In genomic region chr9:17802249-17802857, GRCh38 we compare ENCODE assay signal across 8 cellular contexts.
A peak's percentile ranks its signal among the peaks of the same experiment; 100 is the strongest.
DNase-seq lines count a peak whose midpoint lies in the region; ATAC-seq, FAIRE-seq and TF ChIP-seq lines count a peak whose summit lies in the region.

No MANE protein-coding gene starts in this region.

- ATAC-seq in HG03565 (IDR thresholded peaks at IDR 0.05; ENCODE audit: unreplicated experiment) = no peak

- no peaks in the 10 kb centered on the region for H3K27me3 ChIP-seq in PC-9 (ENCODE audit: insufficient read depth, low read depth)

- H4K20me1 ChIP-seq in PC-9 (ENCODE audit: insufficient read depth) = no peaks in the 10 kb centered on the region

- no peaks in the 10 kb centered on the region for H3K36me3 ChIP-seq in PC-9 (ENCODE audit: low read depth)

- no peaks in the 10 kb centered on the region for H3K79me2 ChIP-seq in PC-9 (ENCODE audit: low read depth)

- peak; percentile 76 for FAIRE-seq in A204.1 (lab: Jason Lieb, UNC)

- DNase-seq in GM12864 (ENCODE audit: low read depth) (no peak), PC-9 (no peak), fibroblast of villous mesenchyme (ENCODE audit: low read depth) (peak; percentile 21), HK-2 (ENCODE audit: unreplicated experiment) (no peak), cortex of kidney (lab: John Stamatoyannopoulos, UW) (no peak), KG1 (lab: John Stamatoyannopoulos, UW) (no peak)

- no peaks in the 10 kb centered on the region for H3K9me3 ChIP-seq in PC-9 (ENCODE audit: insufficient read depth, low read depth)

- no peaks in the 10 kb centered on the region for H3F3A ChIP-seq in PC-9 (ENCODE audit: insufficient read depth, low read depth)

- no peak overlapping the region for H3K27ac ChIP-seq in PC-9

- CTCF ChIA-PET in PC-9 (lab: Charles Lee) = no interaction called here

- H2AFZ ChIP-seq in PC-9 = no peak overlapping the region

- BruUV-seq in PC-9 (replicated peaks; lab: Mats Ljungman, UMichigan) = no TSS peak

- no peak overlapping the region for H3K4me3 ChIP-seq in GM12864 (ENCODE audit: low read depth, low read length)
- no peak overlapping the region for H3K4me3 ChIP-seq in PC-9
- no peak overlapping the region for H3K4me3 ChIP-seq in fibroblast of villous mesenchyme (ENCODE audit: low read depth, low read length)

- H3K4me1 ChIP-seq in PC-9 (replicated peaks; ENCODE audit: insufficient read depth) = no peaks in the 10 kb centered on the region

- intact Hi-C loops in PC-9 (cut with micrococcal nuclease; ENCODE audit: unreplicated experiment) = loop anchor here (5.0 kb wide), 1 partner anchor 270 kb away; no protein-coding TSS in a partner anchor

- POLR2A ChIA-PET in PC-9 (lab: Charles Lee; ENCODE audit: unreplicated experiment) = no interaction called here

- H3K9me2 ChIP-seq in PC-9 (ENCODE audit: insufficient read depth) = no peaks in the 10 kb centered on the region

- peak; percentile 35 for TF ChIP-seq CTCF in GM12864 (IDR thresholded peaks at IDR 0.05; ENCODE audit: low read depth, low read length, missing control alignments)
- TF ChIP-seq CTCF in PC-9 (conservative IDR thresholded peaks at IDR 0.05) = peak; percentile 64
- peak; percentile 59 for TF ChIP-seq CTCF in fibroblast of villous mesenchyme (IDR thresholded peaks at IDR 0.05; ENCODE audit: insufficient read depth, low read depth, low read length)

- H3K4me2 ChIP-seq in PC-9 = no peak overlapping the region
